In genomic region chr17:1554751-1555617, GRCh38 we compare ENCODE assay signal across 15 cellular contexts. TPM values are rescaled to one million over a fixed set of nuclear protein-coding genes. Genes with fewer than 3 reads are reported as not detected.
DNase-seq lines count a peak whose midpoint lies in the region; ATAC-seq and TF ChIP-seq lines count a peak whose summit lies in the region.
"Had no signal": no experiment of that assay in that cellular context is flagged by ENCODE, and none has a peak within 500 bp of the region (broad histone marks: within the 10 kb centered on the region; RNA-seq: fewer than 3 reads in every experiment).

No MANE protein-coding gene starts in this region.

- H3K4ac ChIP-seq in trophoblast cell (ENCODE audit: low read depth, low read length), result no peak overlapping the region

- no peak overlapping the region for H3K4me3 Mint-ChIP-seq in stimulated activated naive CD8-positive, alpha-beta T cell treated with anti-CD3 and anti-CD28 coated beads, Interleukin-15, Interleukin-2, amounts not matched to agents 100 ng/mL and 50 ng/mL, for 24 hours
- no peak overlapping the region for H3K4me3 Mint-ChIP-seq in endothelial cell (ENCODE audit: unreplicated experiment)
- no peak overlapping the region for H3K4me3 Mint-ChIP-seq in activated CD8-positive, alpha-beta memory T cell treated with anti-CD3 and anti-CD28 coated beads, Interleukin-2, amount 10 ng/mL, durations not matched to agents 7 days and 5 days
- no peak overlapping the region for H3K4me3 Mint-ChIP-seq in activated CD4-positive, alpha-beta T cell treated with anti-CD3 and anti-CD28 coated beads for 36 hours
- H3K4me3 Mint-ChIP-seq: activated CD8-positive, alpha-beta T cell treated with anti-CD3 and anti-CD28 coated beads, Interleukin-2, amount 10 ng/mL, durations not matched to agents 7 days and 5 days had no signal

- H3K4me1 Mint-ChIP-seq in stimulated activated naive CD8-positive, alpha-beta T cell treated with anti-CD3 and anti-CD28 coated beads, Interleukin-15, Interleukin-2, amounts not matched to agents 100 ng/mL and 50 ng/mL, for 24 hours (ENCODE audit: low read depth), result peaks cover 10% of the 10 kb centered on the region
- H3K4me1 Mint-ChIP-seq in endothelial cell (ENCODE audit: unreplicated experiment), result peaks cover 75% of the 10 kb centered on the region
- H3K4me1 Mint-ChIP-seq in activated CD8-positive, alpha-beta memory T cell treated with anti-CD3 and anti-CD28 coated beads, Interleukin-2, amount 10 ng/mL, durations not matched to agents 7 days and 5 days, result peaks cover 16% of the 10 kb centered on the region
- H3K4me1 Mint-ChIP-seq in activated CD4-positive, alpha-beta T cell treated with anti-CD3 and anti-CD28 coated beads for 36 hours, result peaks cover 4% of the 10 kb centered on the region

- no CpG with 5 or more reads among the region's 10 CpGs for WGBS in trophoblast cell (ENCODE audit: extremely low coverage, insufficient coverage, insufficient read length)

- H3K9me3 Mint-ChIP-seq in stimulated activated naive CD8-positive, alpha-beta T cell treated with anti-CD3 and anti-CD28 coated beads, Interleukin-15, Interleukin-2, amounts not matched to agents 100 ng/mL and 50 ng/mL, for 24 hours, result no peaks in the 10 kb centered on the region
- no peaks in the 10 kb centered on the region for H3K9me3 Mint-ChIP-seq in endothelial cell (ENCODE audit: unreplicated experiment)
- no peaks in the 10 kb centered on the region for H3K9me3 Mint-ChIP-seq in activated CD8-positive, alpha-beta memory T cell treated with anti-CD3 and anti-CD28 coated beads, Interleukin-2, amount 10 ng/mL, durations not matched to agents 7 days and 5 days (ENCODE audit: low read depth)
- no peaks in the 10 kb centered on the region for H3K9me3 Mint-ChIP-seq in activated CD4-positive, alpha-beta T cell treated with anti-CD3 and anti-CD28 coated beads for 36 hours (ENCODE audit: low read depth)

- H3K9ac ChIP-seq in trophoblast cell (ENCODE audit: low read length), result peak overlapping the region; percentile 11

- no peak overlapping the region for H4K91ac ChIP-seq in trophoblast cell (ENCODE audit: low read depth, low read length)

- no peak for TF ChIP-seq CTCF in endothelial cell (IDR thresholded peaks at IDR 0.05; ENCODE audit: unreplicated experiment)

- CTCF ChIA-PET in activated CD8-positive, alpha-beta memory T cell treated with anti-CD3 and anti-CD28 coated beads, Interleukin-2, amount 10 ng/mL, durations not matched to agents 7 days and 5 days (lab: Charles Lee), result interaction anchor here (1.0 to 1.1 kb wide), 3 partner anchors 9 to 193 kb away, joined by 3 read pairs; no protein-coding TSS in a partner anchor
- CTCF ChIA-PET in activated CD4-positive, alpha-beta T cell treated with anti-CD3 and anti-CD28 coated beads for 36 hours (lab: Charles Lee), result interaction anchor here (0.6 to 0.9 kb wide), 2 partner anchors 19 to 22 kb away, joined by 3 read pairs; no protein-coding TSS in a partner anchor

- DNase-seq in stimulated activated naive CD8-positive, alpha-beta T cell treated with anti-CD3 and anti-CD28 coated beads, Interleukin-15, Interleukin-2, amounts not matched to agents 100 U/mL and 50 U/mL, for 24 hours, result no peak
- DNase-seq in endothelial cell (ENCODE audit: low spot score), result no peak
- no peak for DNase-seq in trophoblast cell
- DNase-seq in NCI-H1436 (lab: John Stamatoyannopoulos, UW), result no peak
- DNase-seq in activated CD8-positive, alpha-beta memory T cell treated with anti-CD3 and anti-CD28 coated beads, Interleukin-2, amount 10 ng/mL, durations not matched to agents 7 days and 5 days, result no peak
- no peak for DNase-seq in activated CD4-positive, alpha-beta T cell treated with anti-CD3 and anti-CD28 coated beads for 36 hours
- DNase-seq in stimulated activated CD4-positive, alpha-beta T cell treated with anti-CD3 and anti-CD28 coated beads, Interleukin-1b, Interleukin-23, amount 100 ng/mL, for 48 hours, result no peak
- DNase-seq: activated CD8-positive, alpha-beta T cell treated with anti-CD3 and anti-CD28 coated beads, Interleukin-2, amount 10 ng/mL, durations not matched to agents 7 days and 5 days; activated gamma-delta T cell; GDM1; NCI-H146; NCI-H446; stimulated activated naive CD4-positive, alpha-beta T cell had no signal

- no peak overlapping the region for H4K12ac ChIP-seq in trophoblast cell (ENCODE audit: low read depth, low read length)

- H3K18ac ChIP-seq in trophoblast cell (ENCODE audit: low read length), result peak overlapping the region; percentile 26

- H2BK120ac ChIP-seq in trophoblast cell (ENCODE audit: insufficient read depth, low read length, poor library complexity), result no peak overlapping the region

- H3K79me1 ChIP-seq in trophoblast cell (ENCODE audit: low read length), result peaks cover 2% of the 10 kb centered on the region

- peak overlapping the region; percentile 14 for H3K4me2 ChIP-seq in trophoblast cell (ENCODE audit: low read length)

- H3K27ac Mint-ChIP-seq in stimulated activated naive CD8-positive, alpha-beta T cell treated with anti-CD3 and anti-CD28 coated beads, Interleukin-15, Interleukin-2, amounts not matched to agents 100 ng/mL and 50 ng/mL, for 24 hours, result peak overlapping the region; percentile 65
- peak overlapping the region; percentile 88 for H3K27ac Mint-ChIP-seq in endothelial cell (ENCODE audit: unreplicated experiment)
- H3K27ac Mint-ChIP-seq in activated CD8-positive, alpha-beta memory T cell treated with anti-CD3 and anti-CD28 coated beads, Interleukin-2, amount 10 ng/mL, durations not matched to agents 7 days and 5 days, result no peak overlapping the region
- H3K27ac Mint-ChIP-seq in activated CD4-positive, alpha-beta T cell treated with anti-CD3 and anti-CD28 coated beads for 36 hours, result no peak overlapping the region
- H3K27ac Mint-ChIP-seq: activated CD8-positive, alpha-beta T cell treated with anti-CD3 and anti-CD28 coated beads, Interleukin-2, amount 10 ng/mL, durations not matched to agents 7 days and 5 days had no signal

- H3K14ac ChIP-seq in trophoblast cell (ENCODE audit: low read length), result no peak overlapping the region

- H2BK12ac ChIP-seq in trophoblast cell (ENCODE audit: low read length), result no peak overlapping the region

- no peak overlapping the region for H3K23ac ChIP-seq in trophoblast cell (ENCODE audit: low read length)

- H4K8ac ChIP-seq in trophoblast cell (ENCODE audit: low read depth, low read length), result no peak overlapping the region

- H3K4me3 ChIP-seq in trophoblast cell (ENCODE audit: low read depth, low read length), result no peak overlapping the region
- H3K4me3 ChIP-seq: SK-N-MC had no signal

- no peak overlapping the region for H2AK5ac ChIP-seq in trophoblast cell (ENCODE audit: low read length)

- intact Hi-C loops in activated CD4-positive, alpha-beta T cell treated with anti-CD3 and anti-CD28 coated beads for 36 hours (cut with DNase I, micrococcal nuclease), result no loop called here

- no peaks in the 10 kb centered on the region for H3K9me3 ChIP-seq in trophoblast cell (ENCODE audit: insufficient read depth, low read depth, low read length)

- no peak overlapping the region for H2BK5ac ChIP-seq in trophoblast cell (ENCODE audit: low read depth, low read length, poor library complexity)

- no peaks in the 10 kb centered on the region for H3K27me3 Mint-ChIP-seq in stimulated activated naive CD8-positive, alpha-beta T cell treated with anti-CD3 and anti-CD28 coated beads, Interleukin-15, Interleukin-2, amounts not matched to agents 100 ng/mL and 50 ng/mL, for 24 hours
- peaks cover 6% of the 10 kb centered on the region for H3K27me3 Mint-ChIP-seq in endothelial cell (ENCODE audit: unreplicated experiment)
- no peaks in the 10 kb centered on the region for H3K27me3 Mint-ChIP-seq in activated CD8-positive, alpha-beta memory T cell treated with anti-CD3 and anti-CD28 coated beads, Interleukin-2, amount 10 ng/mL, durations not matched to agents 7 days and 5 days
- no peaks in the 10 kb centered on the region for H3K27me3 Mint-ChIP-seq in activated CD4-positive, alpha-beta T cell treated with anti-CD3 and anti-CD28 coated beads for 36 hours

- POLR2A ChIA-PET in activated CD4-positive, alpha-beta T cell treated with anti-CD3 and anti-CD28 coated beads for 36 hours (lab: Charles Lee), result interaction anchor here (0.6 kb wide), 2 partner anchors 232 to 290 kb away, joined by 3 to 4 read pairs; no protein-coding TSS in a partner anchor

- H2AFZ ChIP-seq in trophoblast cell (ENCODE audit: insufficient read depth, low read length, poor library complexity), result no peak overlapping the region

- H3K4me1 ChIP-seq in trophoblast cell (ENCODE audit: control insufficient read depth in 1 of 2, insufficient read depth in 2 of 2, low read length in 2 of 2), result peaks cover 22 to 35% of the 10 kb centered on the region in 2 experiments

- ATAC-seq in stimulated activated naive CD8-positive, alpha-beta T cell treated with anti-CD3 and anti-CD28 coated beads, Interleukin-15, Interleukin-2, amounts not matched to agents 100 U/mL and 50 U/mL, for 24 hours, result no peak
- no peak for ATAC-seq in activated CD8-positive, alpha-beta memory T cell treated with anti-CD3 and anti-CD28 coated beads, Interleukin-2, amount 10 ng/mL, durations not matched to agents 7 days and 5 days
- no peak for ATAC-seq in activated CD4-positive, alpha-beta T cell treated with anti-CD3 and anti-CD28 coated beads for 36 hours
- ATAC-seq: activated CD8-positive, alpha-beta T cell treated with anti-CD3 and anti-CD28 coated beads, Interleukin-2, amount 10 ng/mL, durations not matched to agents 7 days and 5 days had no signal

- H3K36me3 Mint-ChIP-seq in stimulated activated naive CD8-positive, alpha-beta T cell treated with anti-CD3 and anti-CD28 coated beads, Interleukin-15, Interleukin-2, amounts not matched to agents 100 ng/mL and 50 ng/mL, for 24 hours (ENCODE audit: low read depth), result peaks cover 43% of the 10 kb centered on the region
- peaks cover 47% of the 10 kb centered on the region for H3K36me3 Mint-ChIP-seq in endothelial cell (ENCODE audit: low read depth, unreplicated experiment)
- H3K36me3 Mint-ChIP-seq in activated CD8-positive, alpha-beta memory T cell treated with anti-CD3 and anti-CD28 coated beads, Interleukin-2, amount 10 ng/mL, durations not matched to agents 7 days and 5 days, result peaks cover 15% of the 10 kb centered on the region
- peaks cover 20% of the 10 kb centered on the region for H3K36me3 Mint-ChIP-seq in activated CD4-positive, alpha-beta T cell treated with anti-CD3 and anti-CD28 coated beads for 36 hours (ENCODE audit: low read depth)

- H3K27ac ChIP-seq in trophoblast cell (ENCODE audit: low read depth, low read length), result peak overlapping the region; percentile 25
- H3K27ac ChIP-seq: SK-N-MC had no signal

- H3K36me3 ChIP-seq in trophoblast cell (ENCODE audit: control insufficient read depth in 1 of 2, insufficient read depth in 2 of 2, low read length in 2 of 2), result peaks cover 33 to 41% of the 10 kb centered on the region in 2 experiments

- H3K27me3 ChIP-seq in trophoblast cell (ENCODE audit: insufficient read depth, low read length), result no peaks in the 10 kb centered on the region

- peaks cover 5% of the 10 kb centered on the region for H3K79me2 ChIP-seq in trophoblast cell (ENCODE audit: control insufficient read depth, insufficient read depth, low read length, poor library complexity)

RNA-seq across cellular contexts. Expression of gene PITPNA, which starts 7.6 kb away (rescaled TPM):
- 215 TPM for total RNA-seq in endothelial cell (ENCODE audit: unreplicated experiment)
- 132 and 135 TPM in 2 replicates for polyA plus RNA-seq in trophoblast cell (2013)
- total RNA-seq in activated CD8-positive, alpha-beta memory T cell treated with anti-CD3 and anti-CD28 coated beads, Interleukin-2, amount 10 ng/mL, durations not matched to agents 7 days and 5 days, result 10 to 100 TPM; 42.1 to 69.1 TPM
- 10 to 100 TPM; 43.8 to 44.0 TPM for total RNA-seq in activated CD4-positive, alpha-beta T cell treated with anti-CD3 and anti-CD28 coated beads for 36 hours

RNA-seq across cellular contexts. Expression of gene INPP5K, which starts 38.6 kb away (rescaled TPM):
- 40.9 TPM for total RNA-seq in endothelial cell (ENCODE audit: unreplicated experiment)
- polyA plus RNA-seq in trophoblast cell (2013), result 22.0 and 24.5 TPM in 2 replicates
- total RNA-seq in activated CD8-positive, alpha-beta memory T cell treated with anti-CD3 and anti-CD28 coated beads, Interleukin-2, amount 10 ng/mL, durations not matched to agents 7 days and 5 days, result 10 to 100 TPM; 40.6 to 43.4 TPM
- 10 to 100 TPM; 18.5 to 27.3 TPM for total RNA-seq in activated CD4-positive, alpha-beta T cell treated with anti-CD3 and anti-CD28 coated beads for 36 hours

Comparison
In these comparisons a context has a peak if more than half of its experiments do, and no peak if none do; other contexts are left out.
1. H3K27ac Mint-ChIP-seq: peak in stimulated activated naive CD8-positive, alpha-beta T cell treated with anti-CD3 and anti-CD28 coated beads, Interleukin-15, Interleukin-2, amounts not matched to agents 100 ng/mL and 50 ng/mL, for 24 hours (single experiment) and endothelial cell (single experiment); none in activated CD8-positive, alpha-beta memory T cell treated with anti-CD3 and anti-CD28 coated beads, Interleukin-2, amount 10 ng/mL, durations not matched to agents 7 days and 5 days (single experiment) and activated CD4-positive, alpha-beta T cell treated with anti-CD3 and anti-CD28 coated beads for 36 hours (single experiment).